In genomic region chr19:51653162-51653561, GRCh38 we compare ENCODE assay signal across 2 cellular contexts.
A peak's percentile ranks its signal among the peaks of the same experiment; 100 is the strongest.
TF ChIP-seq lines count a peak whose summit lies in the region.

No MANE protein-coding gene starts in this region.

TF ChIP-seq in GM12891, 5 proteins besides CTCF, POLR2A, EP300 and RAD21:
- TF ChIP-seq POLR2AphosphoS5 (IDR thresholded peaks at IDR 0.05; ENCODE audit: low read depth, low read length) (no peak), POU2F2 (IDR thresholded peaks at IDR 0.05; ENCODE audit: low read depth, low read length) (no peak), PAX5 (IDR thresholded peaks at IDR 0.05; ENCODE audit: insufficient read depth, low read length, severe bottlenecking) (no peak), TAF1 (IDR thresholded peaks at IDR 0.05; ENCODE audit: low read depth, low read length) (no peak)

TF ChIP-seq in K562, 482 proteins besides CTCF, POLR2A, EP300 and RAD21:
- TF ChIP-seq STAG1 (CRISPR knock-in tag; IDR thresholded peaks at IDR 0.05; ENCODE audit: borderline replicate concordance) (no peak), ZNF146 (CRISPR knock-in tag; IDR thresholded peaks at IDR 0.05; ENCODE audit: unreplicated experiment) (peak; percentile 96), ZNF551 (CRISPR knock-in tag; IDR thresholded peaks at IDR 0.05) (no peak), ZNF639 (CRISPR knock-in tag; conservative IDR thresholded peaks at IDR 0.05 in 1 of 2, IDR thresholded peaks at IDR 0.05 in 1 of 2) (no peak), KDM1A (IDR thresholded peaks at IDR 0.05) (peak in 1 of 2 experiments; percentile 41; a peak in 1 of 4 replicates)
TF ChIP-seq in K562: peak in this region for 2.
